ENCODE assay signal across 30 cellular contexts in genomic region chr16:62638324-62638911, GRCh38.
DNase-seq lines count a peak whose midpoint lies in the region; ATAC-seq lines count a peak whose summit lies in the region.
"Had no signal": no experiment of that assay in that cellular context is flagged by ENCODE, and none has a peak within 500 bp of the region (broad histone marks: within the 10 kb centered on the region; RNA-seq: fewer than 3 reads in every experiment).

No MANE protein-coding gene starts in this region.

- peaks cover 20% of the 10 kb centered on the region for H3K9me3 Mint-ChIP-seq in activated CD4-positive, alpha-beta T cell treated with anti-CD3 and anti-CD28 coated beads, Interleukin-2, amount 10 ng/mL, durations not matched to agents 24 days and 14 days
- H3K9me3 Mint-ChIP-seq in effector memory CD8-positive, alpha-beta T cell, result peaks cover 8 to 13% of the 10 kb centered on the region in 2 donors
- H3K9me3 Mint-ChIP-seq: mesothelial cell of epicardium had no signal

- no peaks in the 10 kb centered on the region for H3K27me3 ChIP-seq in neuronal stem cell (ENCODE audit: control insufficient read depth in 3 of 3, insufficient read depth in 3 of 3, low read depth in 1 of 3, low read length in 3 of 3)
- H3K27me3 ChIP-seq: ascending aorta, cardiac muscle cell, esophagus squamous epithelium, suprapubic skin, upper lobe of right lung had no signal

- no peak overlapping the region for H2BK5ac ChIP-seq in neuronal stem cell (ENCODE audit: low read length)

- H2BK12ac ChIP-seq in neuronal stem cell (ENCODE audit: low read length), result no peak overlapping the region

- H2AK5ac ChIP-seq in neuronal stem cell (ENCODE audit: low read depth, low read length), result no peak overlapping the region

- H3K36me3 ChIP-seq in neuronal stem cell (replicated peaks in 1 of 2; ENCODE audit: control insufficient read depth in 2 of 2, insufficient read depth in 2 of 2, low read length in 2 of 2), result no peaks in the 10 kb centered on the region
- H3K36me3 ChIP-seq: ascending aorta, cardiac muscle cell, esophagus squamous epithelium, suprapubic skin, upper lobe of right lung had no signal

- no peaks in the 10 kb centered on the region for H3K4me1 ChIP-seq in neuronal stem cell (ENCODE audit: control insufficient read depth in 2 of 2, insufficient read depth in 1 of 2, low read depth in 1 of 2, low read length in 2 of 2)
- H3K4me1 ChIP-seq: ascending aorta, esophagus squamous epithelium, psoas muscle, suprapubic skin, upper lobe of right lung had no signal

- WGBS in neuronal stem cell (ENCODE audit: extremely low coverage in 2 of 2, insufficient read length in 2 of 2, insufficient replicate concordance in 1 of 2), 2 donors, result no CpG with 5 or more reads among the region's 4 CpGs

- H2BK120ac ChIP-seq in neuronal stem cell (ENCODE audit: low read depth, low read length), result no peak overlapping the region

- H3K27ac ChIP-seq in neuronal stem cell (replicated peaks; ENCODE audit: low read length), result no peak overlapping the region
- H3K27ac ChIP-seq: ascending aorta, C4-2B, cardiac muscle cell, esophagus squamous epithelium, psoas muscle, suprapubic skin, upper lobe of right lung had no signal

- H2AFZ ChIP-seq in neuronal stem cell (ENCODE audit: low read length), result peak overlapping the region; percentile 63

- H3K4ac ChIP-seq in neuronal stem cell (ENCODE audit: low read length), result no peak overlapping the region

- intact Hi-C loops in activated CD4-positive, alpha-beta T cell treated with anti-CD3 and anti-CD28 coated beads, Interleukin-2, amount 10 ng/mL, durations not matched to agents 24 days and 14 days (cut with micrococcal nuclease), result no loop called here

- no peak overlapping the region for H3K18ac ChIP-seq in neuronal stem cell (ENCODE audit: low read length)

- H3K9me3 ChIP-seq in neuronal stem cell (replicated peaks in 1 of 2; ENCODE audit: control insufficient read depth in 2 of 2, insufficient read depth in 1 of 2, low read depth in 1 of 2, low read length in 2 of 2), result no peaks in the 10 kb centered on the region
- H3K9me3 ChIP-seq: ascending aorta, esophagus squamous epithelium, psoas muscle, upper lobe of right lung had no signal

- H3K9ac ChIP-seq in neuronal stem cell (ENCODE audit: low read depth, low read length, poor library complexity), result no peak overlapping the region

- no peaks in the 10 kb centered on the region for H3K27me3 Mint-ChIP-seq in activated CD4-positive, alpha-beta T cell treated with anti-CD3 and anti-CD28 coated beads, Interleukin-2, amount 10 ng/mL, durations not matched to agents 24 days and 14 days
- no peaks in the 10 kb centered on the region for H3K27me3 Mint-ChIP-seq in effector memory CD8-positive, alpha-beta T cell
- H3K27me3 Mint-ChIP-seq: activated naive CD8-positive, alpha-beta T cell treated with anti-CD3 and anti-CD28 coated beads, Interleukin-2, amount 10 ng/mL, durations not matched to agents 7 days and 5 days; naive B cell had no signal

- H4K91ac ChIP-seq in neuronal stem cell (ENCODE audit: low read depth, low read length, poor library complexity), result no peak overlapping the region

- no peaks in the 10 kb centered on the region for H3K36me3 Mint-ChIP-seq in activated CD4-positive, alpha-beta T cell treated with anti-CD3 and anti-CD28 coated beads, Interleukin-2, amount 10 ng/mL, durations not matched to agents 24 days and 14 days (ENCODE audit: low read depth)
- H3K36me3 Mint-ChIP-seq in effector memory CD8-positive, alpha-beta T cell (ENCODE audit: insufficient read depth), result no peaks in the 10 kb centered on the region
- H3K36me3 Mint-ChIP-seq: activated naive CD8-positive, alpha-beta T cell treated with anti-CD3 and anti-CD28 coated beads, Interleukin-2, amount 10 ng/mL, durations not matched to agents 7 days and 5 days; mesothelial cell of epicardium; naive B cell had no signal

- no peak overlapping the region for H3K4me3 Mint-ChIP-seq in activated CD4-positive, alpha-beta T cell treated with anti-CD3 and anti-CD28 coated beads, Interleukin-2, amount 10 ng/mL, durations not matched to agents 24 days and 14 days
- H3K4me3 Mint-ChIP-seq in effector memory CD8-positive, alpha-beta T cell, result no peak overlapping the region
- H3K4me3 Mint-ChIP-seq: activated naive CD8-positive, alpha-beta T cell treated with anti-CD3 and anti-CD28 coated beads, Interleukin-2, amount 10 ng/mL, durations not matched to agents 7 days and 5 days; mesothelial cell of epicardium had no signal

- H3K4me3 ChIP-seq in neuronal stem cell (ENCODE audit: low read length in 2 of 2), result no peak overlapping the region
- H3K4me3 ChIP-seq: ascending aorta, cardiac muscle cell, esophagus squamous epithelium, psoas muscle, suprapubic skin, upper lobe of right lung had no signal

- H4K8ac ChIP-seq in neuronal stem cell (ENCODE audit: low read depth, low read length), result no peak overlapping the region

- H3K23ac ChIP-seq in neuronal stem cell (ENCODE audit: low read depth, low read length, poor library complexity), result no peak overlapping the region

- H3K27ac Mint-ChIP-seq in activated CD4-positive, alpha-beta T cell treated with anti-CD3 and anti-CD28 coated beads, Interleukin-2, amount 10 ng/mL, durations not matched to agents 24 days and 14 days, result no peak overlapping the region
- H3K27ac Mint-ChIP-seq in effector memory CD8-positive, alpha-beta T cell, result no peak overlapping the region
- H3K27ac Mint-ChIP-seq: activated naive CD8-positive, alpha-beta T cell treated with anti-CD3 and anti-CD28 coated beads, Interleukin-2, amount 10 ng/mL, durations not matched to agents 7 days and 5 days; mesothelial cell of epicardium; naive B cell had no signal

- H2BK15ac ChIP-seq in neuronal stem cell (ENCODE audit: low read length), result no peak overlapping the region

- peak; percentile 14 for ATAC-seq in GM18867 (IDR thresholded peaks at IDR 0.05; ENCODE audit: unreplicated experiment)
- peak; percentile 8 for ATAC-seq in HG02852 (IDR thresholded peaks at IDR 0.05; ENCODE audit: unreplicated experiment)
- no peak for ATAC-seq in effector memory CD8-positive, alpha-beta T cell (replicated peaks)
- ATAC-seq: HCT116, upper lobe of right lung had no signal

- DNase-seq in RPMI8226, result peak; percentile 60
- DNase-seq in neuronal stem cell (ENCODE audit: low spot score), result no peak
- no peak for DNase-seq in OCI-M2 (lab: John Stamatoyannopoulos, UW; ENCODE audit: unreplicated experiment)
- no peak for DNase-seq in activated CD4-positive, alpha-beta T cell treated with anti-CD3 and anti-CD28 coated beads, Interleukin-2, amount 10 ng/mL, durations not matched to agents 24 days and 14 days
- no peak for DNase-seq in effector memory CD8-positive, alpha-beta T cell
- DNase-seq: activated CD4-positive, alpha-beta T cell treated with anti-CD3 and anti-CD28 coated beads for 4 hours; activated CD8-positive, alpha-beta memory T cell treated with anti-CD3 and anti-CD28 coated beads for 24 hours; activated effector memory CD4-positive, alpha-beta T cell treated with anti-CD3 and anti-CD28 coated beads, Interleukin-2, amount 50 U/mL, for 16 hours; activated naive CD8-positive, alpha-beta T cell treated with anti-CD3 and anti-CD28 coated beads, Interleukin-2, amount 10 ng/mL, durations not matched to agents 7 days and 5 days; activated T-cell treated with anti-CD3 and anti-CD28 coated beads, Interleukin-2, amount 50 U/mL, for 1 hour; DMS79; esophagus squamous epithelium; GDM1; hippocampal formation; naive B cell; NCI-H1048; NCI-H187; occipital lobe; psoas muscle; stimulated activated CD4-positive, alpha-beta T cell treated with anti-CD3 and anti-CD28 coated beads, Interleukin-15, amount 100 ng/mL, for 24 hours; stimulated activated naive CD4-positive, alpha-beta T cell; upper lobe of right lung had no signal

- no peaks in the 10 kb centered on the region for H3K4me1 Mint-ChIP-seq in activated CD4-positive, alpha-beta T cell treated with anti-CD3 and anti-CD28 coated beads, Interleukin-2, amount 10 ng/mL, durations not matched to agents 24 days and 14 days
- no peaks in the 10 kb centered on the region for H3K4me1 Mint-ChIP-seq in effector memory CD8-positive, alpha-beta T cell (ENCODE audit: low read depth in 2 of 2)
- H3K4me1 Mint-ChIP-seq: activated naive CD8-positive, alpha-beta T cell treated with anti-CD3 and anti-CD28 coated beads, Interleukin-2, amount 10 ng/mL, durations not matched to agents 7 days and 5 days; naive B cell had no signal

- H3K14ac ChIP-seq in neuronal stem cell (ENCODE audit: low read length), result no peak overlapping the region

- no peak overlapping the region for H3K4me2 ChIP-seq in neuronal stem cell (ENCODE audit: insufficient read depth, low read length, poor library complexity, severe bottlenecking)

- no peaks in the 10 kb centered on the region for H3K79me1 ChIP-seq in neuronal stem cell (ENCODE audit: low read depth, low read length)
